In genomic region chr16:17459903-17460521, GRCh38 we compare ENCODE assay signal across 1 cellular context.
A peak's percentile ranks its signal among the peaks of the same experiment; 100 is the strongest.
TF ChIP-seq lines count a peak whose summit lies in the region.

No MANE protein-coding gene starts in this region.

TF ChIP-seq in GM12878, 131 proteins besides CTCF, POLR2A, EP300 and RAD21 (continued from another document):
- 0 out of 2 replicates have a peak, but pooled peaks have one; percentile 2 for TF ChIP-seq SPI1 (IDR thresholded peaks at IDR 0.05; ENCODE audit: borderline replicate concordance, insufficient read depth, low read depth, low read length)
- peak; percentile 30 to 41; a peak in 2 of 4 replicates for TF ChIP-seq BHLHE40 (IDR thresholded peaks at IDR 0.05; ENCODE audit: borderline replicate concordance in 1 of 2, low read depth in 2 of 2, low read length in 1 of 2)
- TF ChIP-seq EGR1 (IDR thresholded peaks at IDR 0.05; ENCODE audit: borderline replicate concordance in 1 of 2, low read depth in 2 of 2, low read length in 2 of 2), result no peak
- peak; percentile 96 for TF ChIP-seq POU2F2 (IDR thresholded peaks at IDR 0.05; ENCODE audit: borderline replicate concordance, low read depth, low read length)
- TF ChIP-seq ZBTB40 (IDR thresholded peaks at IDR 0.05; ENCODE audit: borderline replicate concordance), result no peak
- no peak for TF ChIP-seq CBX5 (IDR thresholded peaks at IDR 0.05; ENCODE audit: low read depth)
- TF ChIP-seq PBX3 (IDR thresholded peaks at IDR 0.05; ENCODE audit: insufficient replicate concordance, low read depth, low read length), result peak; percentile 76
- TF ChIP-seq NR2F1 (conservative IDR thresholded peaks at IDR 0.05), result peak; percentile 38; the same call in 1 of the 2 replicates
- peak; percentile 74 for TF ChIP-seq MEF2A (IDR thresholded peaks at IDR 0.05; ENCODE audit: insufficient read depth, low read depth, low read length)
- TF ChIP-seq ZSCAN29 (IDR thresholded peaks at IDR 0.05), result no peak
- TF ChIP-seq RUNX3 (IDR thresholded peaks at IDR 0.05; ENCODE audit: low read length), result peak; percentile 78
